17 cellular contexts compared by ENCODE assay signal in the genomic region with DNA sequence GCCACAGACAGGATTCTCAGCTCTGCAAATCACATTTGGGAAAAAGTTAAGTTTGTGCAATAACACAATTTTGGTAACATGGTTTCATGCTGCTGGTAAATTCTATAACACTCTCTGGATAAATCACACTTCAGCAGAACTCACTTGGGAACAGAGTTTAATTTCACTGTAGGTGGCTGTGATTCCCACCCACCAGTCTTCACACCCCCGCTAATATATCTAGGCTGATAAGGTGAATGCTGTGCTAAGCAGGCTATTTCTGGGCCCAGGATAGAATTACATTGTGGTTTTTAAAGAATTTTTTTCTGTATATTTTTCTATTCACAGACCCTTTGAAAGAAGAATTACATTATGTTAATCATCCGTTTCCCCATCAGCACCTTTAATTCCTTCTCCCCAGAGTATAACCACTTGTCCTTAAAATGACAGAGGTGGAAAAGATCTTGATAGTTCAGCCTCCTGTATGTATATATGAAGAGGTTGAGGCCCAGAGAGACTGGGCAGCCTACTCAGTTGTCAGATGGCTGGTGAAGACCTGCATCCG. TPM values are rescaled to one million over a fixed set of nuclear protein-coding genes. Genes with fewer than 3 reads are reported as not detected.
A peak's percentile ranks its signal among the peaks of the same experiment; 100 is the strongest.
DNase-seq lines count a peak whose midpoint lies in the region; ATAC-seq and TF ChIP-seq lines count a peak whose summit lies in the region.
"Had no signal": no experiment of that assay in that cellular context is flagged by ENCODE, and none has a peak within 500 bp of the region (broad histone marks: within the 10 kb centered on the region; RNA-seq: fewer than 3 reads in every experiment).

No MANE protein-coding gene starts in this region.

- H3K4me2 ChIP-seq in H9 (ENCODE audit: insufficient read depth, insufficient read length, low read length) (no peak overlapping the region), neural progenitor cell (no peak overlapping the region)

- intact Hi-C loops in activated CD4-positive, alpha-beta T cell treated with anti-CD3 and anti-CD28 coated beads, Interleukin-2, amount 10 ng/mL, durations not matched to agents 24 days and 14 days (cut with micrococcal nuclease) = no loop called here

- H3K23ac ChIP-seq in H9 (ENCODE audit: insufficient read length, low read depth, low read length) = no peak overlapping the region

- peaks cover 24% of the 10 kb centered on the region for H3K79me2 ChIP-seq in H9 (ENCODE audit: insufficient read depth, low read length)
- peaks cover 100% of the 10 kb centered on the region for H3K79me2 ChIP-seq in neural progenitor cell (ENCODE audit: low read depth)

- no peaks in the 10 kb centered on the region for H3F3A ChIP-seq in neural progenitor cell (ENCODE audit: low read depth)

- WGBS in H9 (ENCODE audit: extremely low coverage, insufficient read length, low lambda C conversion rate) = no CpG with 5 or more reads among the region's 3 CpGs

- no peak overlapping the region for H2BK5ac ChIP-seq in H9 (ENCODE audit: insufficient read length, low read length)

- H3K36me3 Mint-ChIP-seq in activated CD4-positive, alpha-beta T cell treated with anti-CD3 and anti-CD28 coated beads, Interleukin-2, amount 10 ng/mL, durations not matched to agents 24 days and 14 days (ENCODE audit: low read depth) = peaks cover 27% of the 10 kb centered on the region
- H3K36me3 Mint-ChIP-seq in H9 (ENCODE audit: insufficient read depth in 1 of 3, low read depth in 3 of 3) = peaks cover 15 to 20% (median 16%) of the 10 kb centered on the region in 3 experiments
- peaks cover 47% of the 10 kb centered on the region for H3K36me3 Mint-ChIP-seq in activated naive CD8-positive, alpha-beta T cell treated with anti-CD3 and anti-CD28 coated beads, Interleukin-2, amount 10 ng/mL, durations not matched to agents 7 days and 5 days
- H3K36me3 Mint-ChIP-seq in nephron (ENCODE audit: low read depth) = no peaks in the 10 kb centered on the region
- H3K36me3 Mint-ChIP-seq in neural progenitor cell = peaks cover 8% of the 10 kb centered on the region

- H4K20me1 ChIP-seq in H9 (ENCODE audit: control insufficient read depth, insufficient read depth, insufficient read length) (no peaks in the 10 kb centered on the region), neural progenitor cell (ENCODE audit: low read depth) (peaks cover 67% of the 10 kb centered on the region)

- H3K27me3 Mint-ChIP-seq in activated CD4-positive, alpha-beta T cell treated with anti-CD3 and anti-CD28 coated beads, Interleukin-2, amount 10 ng/mL, durations not matched to agents 24 days and 14 days = no peaks in the 10 kb centered on the region
- no peaks in the 10 kb centered on the region for H3K27me3 Mint-ChIP-seq in H9 (ENCODE audit: low read depth)
- H3K27me3 Mint-ChIP-seq in activated naive CD8-positive, alpha-beta T cell treated with anti-CD3 and anti-CD28 coated beads, Interleukin-2, amount 10 ng/mL, durations not matched to agents 7 days and 5 days = no peaks in the 10 kb centered on the region
- H3K27me3 Mint-ChIP-seq in nephron (ENCODE audit: low read depth) = no peaks in the 10 kb centered on the region
- H3K27me3 Mint-ChIP-seq in neural progenitor cell (ENCODE audit: insufficient read depth, low read depth) = no peaks in the 10 kb centered on the region

- H3K4me1 ChIP-seq in H9 (ENCODE audit: insufficient read depth, low read length) (peaks cover 25% of the 10 kb centered on the region; the same call in 1 of the 2 replicates), neural progenitor cell (peaks cover 7% of the 10 kb centered on the region)

- no peak overlapping the region for H2BK12ac ChIP-seq in H9 (ENCODE audit: insufficient read length, low read depth, low read length)

- no peak overlapping the region for H3K4ac ChIP-seq in H9 (ENCODE audit: low read depth, low read length)

- H4K8ac ChIP-seq in H9 (replicated peaks; ENCODE audit: insufficient read length, low read depth, low read length) = no peak overlapping the region

- H3K79me1 ChIP-seq in H9 (ENCODE audit: insufficient read depth, low read depth, low read length, poor library complexity, severe bottlenecking) = no peaks in the 10 kb centered on the region

- POLR2A ChIA-PET in activated naive CD8-positive, alpha-beta T cell treated with anti-CD3 and anti-CD28 coated beads, Interleukin-2, amount 10 ng/mL, durations not matched to agents 7 days and 5 days (lab: Charles Lee) = no interaction called here

- no peak overlapping the region for H4K91ac ChIP-seq in H9 (ENCODE audit: insufficient read length, low read depth, low read length)

- no peak overlapping the region for H2AK5ac ChIP-seq in H9 (ENCODE audit: insufficient read length, low read length)

- no peak for TF ChIP-seq CTCF in H9 (conservative IDR thresholded peaks at IDR 0.05)
- no peak for TF ChIP-seq CTCF in nephron (IDR thresholded peaks at IDR 0.05; ENCODE audit: unreplicated experiment in 3 of 3)
- TF ChIP-seq CTCF in neural progenitor cell (IDR thresholded peaks at IDR 0.05) = no peak

- no peak overlapping the region for H3K18ac ChIP-seq in H9 (ENCODE audit: insufficient read length, low read depth, low read length)

- H3K27ac ChIP-seq in H9 (ENCODE audit: insufficient read length, low read depth, low read length) = no peak overlapping the region
- no peak overlapping the region for H3K27ac ChIP-seq in neural progenitor cell
- H3K27ac ChIP-seq: esophagus squamous epithelium, ovary, sigmoid colon, upper lobe of left lung had no signal

- no peak overlapping the region for H2BK20ac ChIP-seq in H9 (ENCODE audit: low read depth, low read length, poor library complexity, severe bottlenecking)

- no peaks in the 10 kb centered on the region for H3K23me2 ChIP-seq in H9 (ENCODE audit: insufficient read length, low read depth, low read length, poor library complexity, severe bottlenecking)

- H3K56ac ChIP-seq in H9 (ENCODE audit: insufficient read length, low read depth, low read length) = no peak overlapping the region

- H3K9ac ChIP-seq in H9 (ENCODE audit: extremely low read depth, insufficient read length, low read length) = no peak overlapping the region
- H3K9ac ChIP-seq in neural progenitor cell = no peak overlapping the region

- H4K5ac ChIP-seq in H9 (ENCODE audit: insufficient read length, low read depth, low read length) = no peak overlapping the region

- H2BK15ac ChIP-seq in H9 (ENCODE audit: low read depth, low read length) = no peak overlapping the region

- H3K4me3 ChIP-seq in neural progenitor cell = no peak overlapping the region
- H3K4me3 ChIP-seq: esophagus squamous epithelium, ovary, sigmoid colon, upper lobe of left lung had no signal

- H3K36me3 ChIP-seq in neural progenitor cell = no peaks in the 10 kb centered on the region
- H3K36me3 ChIP-seq: esophagus squamous epithelium, ovary, sigmoid colon, upper lobe of left lung had no signal

- H3K9me3 ChIP-seq in H9 (ENCODE audit: control insufficient read depth, low read depth, low read length) = peaks cover 11% of the 10 kb centered on the region
- no peaks in the 10 kb centered on the region for H3K9me3 ChIP-seq in neural progenitor cell (ENCODE audit: low read depth)
- H3K9me3 ChIP-seq: esophagus squamous epithelium, ovary, sigmoid colon, upper lobe of left lung had no signal

- no peak overlapping the region for H3K14ac ChIP-seq in H9 (ENCODE audit: insufficient read depth, low read length)

- peaks cover 67% of the 10 kb centered on the region for H3K4me1 Mint-ChIP-seq in activated CD4-positive, alpha-beta T cell treated with anti-CD3 and anti-CD28 coated beads, Interleukin-2, amount 10 ng/mL, durations not matched to agents 24 days and 14 days
- peaks cover 46 to 63% of the 10 kb centered on the region in 2 experiments for H3K4me1 Mint-ChIP-seq in H9
- peaks cover 63% of the 10 kb centered on the region for H3K4me1 Mint-ChIP-seq in activated naive CD8-positive, alpha-beta T cell treated with anti-CD3 and anti-CD28 coated beads, Interleukin-2, amount 10 ng/mL, durations not matched to agents 7 days and 5 days
- peaks cover 66% of the 10 kb centered on the region for H3K4me1 Mint-ChIP-seq in nephron
- H3K4me1 Mint-ChIP-seq in neural progenitor cell = peaks cover 33% of the 10 kb centered on the region

- H2BK120ac ChIP-seq in H9 (ENCODE audit: low read depth, low read length, poor library complexity, severe bottlenecking) = no peak overlapping the region

- no peak overlapping the region for H3T11ph ChIP-seq in H9 (ENCODE audit: low read length)

- no peaks in the 10 kb centered on the region; the same call in 1 of the 2 replicates for H3K27me3 ChIP-seq in H9 (ENCODE audit: insufficient read depth, low read length)
- H3K27me3 ChIP-seq in neural progenitor cell = no peaks in the 10 kb centered on the region
- H3K27me3 ChIP-seq: esophagus squamous epithelium, ovary, sigmoid colon, upper lobe of left lung had no signal

- no peak for ATAC-seq in activated naive CD8-positive, alpha-beta T cell treated with anti-CD3 and anti-CD28 coated beads, Interleukin-2, amount 10 ng/mL, durations not matched to agents 7 days and 5 days (ENCODE audit: low read depth)
- ATAC-seq in GM21360 (IDR thresholded peaks at IDR 0.05; ENCODE audit: unreplicated experiment) (no peak), HG02970 (IDR thresholded peaks at IDR 0.05; ENCODE audit: low FRiP score, unreplicated experiment) (no peak)
- ATAC-seq: stimulated activated naive CD8-positive, alpha-beta T cell treated with anti-CD3 and anti-CD28 coated beads, Interleukin-15, Interleukin-2, amounts not matched to agents 100 U/mL and 50 U/mL, for 24 hours had no signal

- peak overlapping the region; percentile 14 for H3K27ac Mint-ChIP-seq in activated CD4-positive, alpha-beta T cell treated with anti-CD3 and anti-CD28 coated beads, Interleukin-2, amount 10 ng/mL, durations not matched to agents 24 days and 14 days
- peak overlapping the region in 2 of 3 experiments; percentile 0 to 56; a peak in 1 of 7 replicates for H3K27ac Mint-ChIP-seq in H9
- peak overlapping the region; percentile 65 for H3K27ac Mint-ChIP-seq in activated naive CD8-positive, alpha-beta T cell treated with anti-CD3 and anti-CD28 coated beads, Interleukin-2, amount 10 ng/mL, durations not matched to agents 7 days and 5 days
- peak overlapping the region in 2 of 3 experiments; percentile 55 to 62 for H3K27ac Mint-ChIP-seq in nephron
- no peak overlapping the region for H3K27ac Mint-ChIP-seq in neural progenitor cell

- DNase-seq in activated CD4-positive, alpha-beta T cell treated with anti-CD3 and anti-CD28 coated beads, Interleukin-2, amount 10 ng/mL, durations not matched to agents 24 days and 14 days = no peak
- DNase-seq in activated CD4-positive, alpha-beta T cell treated with anti-CD3 and anti-CD28 coated beads, Interleukin-2, amount 50 U/mL, for 4 hours = no peak
- DNase-seq in H9 (no peak), neural progenitor cell (ENCODE audit: low spot score) (no peak)
- no peak for DNase-seq in activated naive CD8-positive, alpha-beta T cell treated with anti-CD3 and anti-CD28 coated beads, Interleukin-2, amount 10 ng/mL, durations not matched to agents 7 days and 5 days
- DNase-seq: activated naive CD4-positive, alpha-beta T cell treated with anti-CD3 and anti-CD28 coated beads, Interleukin-2, amount 50 U/mL, for 16 hours; esophagus squamous epithelium; GOT3; NCI-H187 treated with DMSO at 0.1 percent for 48 hours; NCI-H510A; ovary; sigmoid colon; stimulated activated naive CD8-positive, alpha-beta T cell treated with anti-CD3 and anti-CD28 coated beads, Interleukin-15, Interleukin-2, amounts not matched to agents 100 U/mL and 50 U/mL, for 24 hours; upper lobe of left lung had no signal

- H2AFZ ChIP-seq in H9 (ENCODE audit: low read length) (no peak overlapping the region), neural progenitor cell (replicated peaks) (no peak overlapping the region)

- peak overlapping the region; percentile 39 for H3K4me3 Mint-ChIP-seq in activated CD4-positive, alpha-beta T cell treated with anti-CD3 and anti-CD28 coated beads, Interleukin-2, amount 10 ng/mL, durations not matched to agents 24 days and 14 days
- H3K4me3 Mint-ChIP-seq in H9 = no peak overlapping the region
- H3K4me3 Mint-ChIP-seq in activated naive CD8-positive, alpha-beta T cell treated with anti-CD3 and anti-CD28 coated beads, Interleukin-2, amount 10 ng/mL, durations not matched to agents 7 days and 5 days = peak overlapping the region; percentile 43
- peak overlapping the region in 1 of 3 experiments; percentile 7 for H3K4me3 Mint-ChIP-seq in nephron
- no peak overlapping the region for H3K4me3 Mint-ChIP-seq in neural progenitor cell

- H3K9me3 Mint-ChIP-seq in activated CD4-positive, alpha-beta T cell treated with anti-CD3 and anti-CD28 coated beads, Interleukin-2, amount 10 ng/mL, durations not matched to agents 24 days and 14 days = no peaks in the 10 kb centered on the region
- H3K9me3 Mint-ChIP-seq in H9 = peaks cover 16 to 17% of the 10 kb centered on the region in 2 experiments; a peak in 4 of 5 replicates
- peaks cover 5% of the 10 kb centered on the region for H3K9me3 Mint-ChIP-seq in activated naive CD8-positive, alpha-beta T cell treated with anti-CD3 and anti-CD28 coated beads, Interleukin-2, amount 10 ng/mL, durations not matched to agents 7 days and 5 days
- no peaks in the 10 kb centered on the region for H3K9me3 Mint-ChIP-seq in nephron
- H3K9me3 Mint-ChIP-seq in neural progenitor cell = no peaks in the 10 kb centered on the region

RNA-seq across cellular contexts. Expression of a gene that starts 22.9 kb away (rescaled TPM):
- 98.9 and 106 TPM in 2 replicates for total RNA-seq in activated CD4-positive, alpha-beta T cell treated with anti-CD3 and anti-CD28 coated beads, Interleukin-2, amount 10 ng/mL, durations not matched to agents 24 days and 14 days
- total RNA-seq in H9 (2021) = 50.4 and 50.8 TPM in 2 replicates
- 10 to 100 TPM; 95.0 to 96.5 TPM for total RNA-seq in activated naive CD8-positive, alpha-beta T cell treated with anti-CD3 and anti-CD28 coated beads, Interleukin-2, amount 10 ng/mL, durations not matched to agents 7 days and 5 days
- total RNA-seq in neural progenitor cell (ENCODE audit: low replicate concordance) = 42.6 and 55.2 TPM in 2 replicates

RNA-seq across cellular contexts. Expression of a gene that starts 53.2 kb away (rescaled TPM):
- 56.2 and 60.0 TPM in 2 replicates for total RNA-seq in activated CD4-positive, alpha-beta T cell treated with anti-CD3 and anti-CD28 coated beads, Interleukin-2, amount 10 ng/mL, durations not matched to agents 24 days and 14 days
- total RNA-seq in H9 (2021) (26.9 and 28.3 TPM in 2 replicates), neural progenitor cell (ENCODE audit: low replicate concordance) (19.5 and 28.9 TPM in 2 replicates)
- 10 to 100 TPM; 29.5 to 31.3 TPM for total RNA-seq in activated naive CD8-positive, alpha-beta T cell treated with anti-CD3 and anti-CD28 coated beads, Interleukin-2, amount 10 ng/mL, durations not matched to agents 7 days and 5 days

Comparison
In these comparisons a context has a peak if more than half of its experiments do, and no peak if none do; other contexts are left out.
1. H3K4me3 Mint-ChIP-seq: peak in activated CD4-positive, alpha-beta T cell treated with anti-CD3 and anti-CD28 coated beads, Interleukin-2, amount 10 ng/mL, durations not matched to agents 24 days and 14 days (single experiment) and activated naive CD8-positive, alpha-beta T cell treated with anti-CD3 and anti-CD28 coated beads, Interleukin-2, amount 10 ng/mL, durations not matched to agents 7 days and 5 days (single experiment); none in H9 (0 of 2) and neural progenitor cell (single experiment).